ENCODE assay signal across 9 cellular contexts in the genomic region with DNA sequence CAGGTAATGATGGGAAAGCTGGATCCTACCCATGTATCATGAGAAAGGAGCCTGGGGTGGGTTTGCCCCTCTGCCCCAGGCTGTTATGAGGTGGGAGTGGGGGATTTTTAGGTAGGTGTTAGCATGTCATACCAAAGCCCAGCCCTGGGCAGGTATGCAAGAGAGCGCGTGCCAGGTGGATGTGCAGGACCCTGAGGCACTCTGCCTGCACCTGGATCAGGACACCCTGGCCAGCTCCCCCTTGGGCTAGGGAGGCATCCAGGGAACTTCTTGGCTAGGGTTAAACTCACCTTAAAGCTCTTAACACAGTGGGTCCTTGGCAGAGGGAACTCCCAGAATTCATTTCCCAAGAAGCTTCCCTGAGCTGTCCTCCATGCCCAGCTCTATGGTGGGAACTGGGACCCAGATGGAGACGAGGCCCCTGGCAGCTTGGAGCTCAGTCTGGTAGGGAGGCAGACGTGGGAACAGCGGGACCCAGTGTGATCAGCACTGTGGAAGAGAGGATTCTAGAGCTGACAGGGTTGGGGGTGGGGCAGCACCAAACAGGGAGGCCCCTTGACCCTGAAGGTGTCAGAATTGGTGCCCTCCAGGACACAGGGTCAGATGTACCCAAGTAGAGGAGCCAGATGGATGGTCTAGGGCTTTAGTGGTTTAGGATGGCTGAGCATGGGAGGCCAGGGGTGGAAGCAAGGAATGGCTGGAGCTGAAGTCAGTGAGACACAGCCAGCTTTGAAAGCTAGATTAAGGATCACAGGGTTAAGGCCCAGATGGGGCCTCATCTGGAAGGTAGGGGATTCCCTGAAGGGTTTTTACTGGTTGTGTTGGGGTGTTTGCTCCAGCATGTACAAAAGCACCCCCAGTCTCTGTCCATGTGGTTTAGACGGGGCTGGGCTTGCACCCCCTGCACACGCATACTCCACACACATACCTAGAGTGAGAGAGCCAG. TPM values are rescaled to one million over a fixed set of nuclear protein-coding genes. Genes with fewer than 3 reads are reported as not detected.
DNase-seq lines count a peak whose midpoint lies in the region; ATAC-seq, FAIRE-seq and TF ChIP-seq lines count a peak whose summit lies in the region.
"Had no signal": no experiment of that assay in that cellular context is flagged by ENCODE, and none has a peak within 500 bp of the region (broad histone marks: within the 10 kb centered on the region; RNA-seq: fewer than 3 reads in every experiment).

No MANE protein-coding gene starts in this region.

- intact Hi-C loops in CD4-positive, alpha-beta memory T cell (cut with micrococcal nuclease) = no loop called here

- H3K9me3 ChIP-seq in CD4-positive, alpha-beta memory T cell (ENCODE audit: control insufficient read depth in 1 of 2, low read length in 2 of 2) = no peaks in the 10 kb centered on the region
- H3K9me3 ChIP-seq: SJCRH30 had no signal

- H3K4me3 ChIP-seq in CD4-positive, alpha-beta memory T cell (ENCODE audit: low read length in 2 of 2) = no peak overlapping the region
- no peak overlapping the region for H3K4me3 ChIP-seq in bronchial epithelial cell (ENCODE audit: low read depth, low read length)
- H3K4me3 ChIP-seq: SJCRH30 had no signal

- no peaks in the 10 kb centered on the region for H3K27me3 ChIP-seq in CD4-positive, alpha-beta memory T cell (ENCODE audit: insufficient read depth, low read length)
- no peaks in the 10 kb centered on the region for H3K27me3 ChIP-seq in bronchial epithelial cell (ENCODE audit: control insufficient read depth, insufficient read depth, low read length)
- H3K27me3 ChIP-seq: SJCRH30 had no signal

- CTCF ChIA-PET in CD4-positive, alpha-beta memory T cell (lab: Charles Lee; ENCODE audit: partially characterized antibody) = interaction anchor here (1.3 to 26.1 kb wide), 9 partner anchors 8 to 141 kb away, joined by 3 to 821 read pairs (median 6); partner anchors contain the start of genes F12, GRK6, PFN3 and PRELID1

- peak overlapping the region; percentile 95 to 99 (median 97) for H3K27ac Mint-ChIP-seq in CD4-positive, alpha-beta memory T cell

- FAIRE-seq in HTR-8/SVneo (lab: Jason Lieb, UNC) (peak; percentile 55), bronchial epithelial cell (lab: Jason Lieb, UNC) (peak; percentile 72)

- peaks cover 36 to 68% (median 52%) of the 10 kb centered on the region in 4 donors for H3K4me1 Mint-ChIP-seq in CD4-positive, alpha-beta memory T cell

- TF ChIP-seq CTCF in bronchial epithelial cell (IDR thresholded peaks at IDR 0.05; ENCODE audit: insufficient read depth, low read length, severe bottlenecking) = no peak

- H3K36me3 ChIP-seq in CD4-positive, alpha-beta memory T cell (ENCODE audit: insufficient read depth, low read length) = peaks cover 21% of the 10 kb centered on the region
- no peaks in the 10 kb centered on the region for H3K36me3 ChIP-seq in bronchial epithelial cell (ENCODE audit: control insufficient read depth, insufficient read depth, low read length)

- H3K27me3 Mint-ChIP-seq in CD4-positive, alpha-beta memory T cell = no peaks in the 10 kb centered on the region

- POLR2A ChIA-PET in CD4-positive, alpha-beta memory T cell (lab: Charles Lee; ENCODE audit: partially characterized antibody) = interaction anchor here (0.8 to 20.7 kb wide), 10 partner anchors 8 to 134 kb away, joined by 3 to 1171 read pairs (median 54); partner anchors contain the start of genes F12, GRK6, PDLIM7 and PFN3

- peak overlapping the region; percentile 94 for H3K27ac ChIP-seq in CD4-positive, alpha-beta memory T cell (ENCODE audit: low read depth, low read length)
- H3K27ac ChIP-seq: SJCRH30 had no signal

- peaks cover 71% of the 10 kb centered on the region for H3K4me1 ChIP-seq in CD4-positive, alpha-beta memory T cell (ENCODE audit: insufficient read depth, low read length)

- peaks cover 13 to 39% of the 10 kb centered on the region in 2 donors for H3K36me3 Mint-ChIP-seq in CD4-positive, alpha-beta memory T cell

- ATAC-seq in HG03460 (IDR thresholded peaks at IDR 0.05; ENCODE audit: unreplicated experiment) = no peak
- no peak for ATAC-seq in HG02678 (IDR thresholded peaks at IDR 0.05; ENCODE audit: unreplicated experiment)

- H3K4me3 Mint-ChIP-seq in CD4-positive, alpha-beta memory T cell = peak overlapping the region; percentile 16 to 89 (median 82)

- DNase-seq in CD4-positive, alpha-beta memory T cell = peak in 4 of 5 donors; percentile 46 to 80 (median 57)
- DNase-seq in HTR-8/SVneo (ENCODE audit: insufficient read length, low spot score) (no peak), bronchial epithelial cell (ENCODE audit: low read depth) (no peak), NCI-H226 (no peak)
- DNase-seq: SJCRH30 had no signal

- peaks cover 0 to 4% (median 0%) of the 10 kb centered on the region in 8 donors for H3K9me3 Mint-ChIP-seq in CD4-positive, alpha-beta memory T cell

RNA-seq across cellular contexts. Expression of gene PRR7, which starts 2.2 kb away (rescaled TPM):
- 1 to 10 TPM; 5.2 to 7.2 TPM for total RNA-seq in CD4-positive, alpha-beta memory T cell
- polyA plus RNA-seq in CD4-positive, alpha-beta memory T cell = 10 to 100 TPM; 14.3 to 17.8 TPM
- total RNA-seq in bronchial epithelial cell = 3.1 and 5.0 TPM in 2 replicates

RNA-seq across cellular contexts. Expression of gene GRK6, which starts 17.9 kb away (rescaled TPM):
- total RNA-seq in CD4-positive, alpha-beta memory T cell = 100 to 1,000 TPM; 189 to 191 TPM
- 100 to 1,000 TPM in 1 of 2 donors, 10 to 100 TPM in 1; 72.4 to 203 TPM for polyA plus RNA-seq in CD4-positive, alpha-beta memory T cell
- 22.9 and 41.1 TPM in 2 replicates for total RNA-seq in bronchial epithelial cell

RNA-seq across cellular contexts. Expression of gene DBN1, which starts 29.1 kb away (rescaled TPM):
- 1 to 10 TPM in 1 of 2 experiments, under 1 TPM in 1; 0.99 to 1.2 TPM for total RNA-seq in CD4-positive, alpha-beta memory T cell
- polyA plus RNA-seq in CD4-positive, alpha-beta memory T cell = under 1 TPM in 1 of 2 donors, not detected in 1; 0.49 TPM
- 58.7 and 71.7 TPM in 2 replicates for total RNA-seq in bronchial epithelial cell

RNA-seq across cellular contexts. Expression of gene F12, which starts 35.0 kb away (rescaled TPM):
- total RNA-seq in CD4-positive, alpha-beta memory T cell = not detected
- polyA plus RNA-seq in CD4-positive, alpha-beta memory T cell = 1 to 10 TPM; 2.0 to 2.4 TPM
- total RNA-seq in bronchial epithelial cell = 5.0 and 7.9 TPM in 2 replicates

RNA-seq across cellular contexts. Expression of gene PFN3, which starts 43.9 kb away (rescaled TPM):
- not detected for total RNA-seq in CD4-positive, alpha-beta memory T cell
- not detected for polyA plus RNA-seq in CD4-positive, alpha-beta memory T cell
- total RNA-seq in bronchial epithelial cell = not detected in 2 replicates
- total RNA-seq: fibroblast of lung, mucosa of gallbladder, SJCRH30 had no signal
- polyA plus RNA-seq: fibroblast of lung had no signal

Comparison
In these comparisons a context has a peak if more than half of its experiments do, and no peak if none do; other contexts are left out.
1. DNase-seq: peak in CD4-positive, alpha-beta memory T cell (4 of 5); none in HTR-8/SVneo (single experiment), bronchial epithelial cell (single experiment) and NCI-H226 (single experiment).
2. RNA of gene DBN1, which starts 29.1 kb away (total RNA-seq): 58.7 to 71.7 TPM in bronchial epithelial cell; 0.99 to 1.2 TPM in CD4-positive, alpha-beta memory T cell; every median in the first group is over 10 times any median in the second.